ENCODE assay signal across 14 cellular contexts in genomic region chr3:59573911-59574310, GRCh38.
DNase-seq lines count a peak whose midpoint lies in the region; ATAC-seq and TF ChIP-seq lines count a peak whose summit lies in the region.
"Had no signal": no experiment of that assay in that cellular context is flagged by ENCODE, and none has a peak within 500 bp of the region (broad histone marks: within the 10 kb centered on the region; RNA-seq: fewer than 3 reads in every experiment).

No MANE protein-coding gene starts in this region.

- no peaks in the 10 kb centered on the region for H3K9me3 ChIP-seq in right atrium auricular region
- no peaks in the 10 kb centered on the region for H3K9me3 ChIP-seq in left lung
- H3K9me3 ChIP-seq: thoracic aorta had no signal

- CTCF ChIA-PET in HEK293T (lab: Yijun Ruan, JAX), result no interaction called here

- H3K4me3 ChIP-seq in right atrium auricular region (no peak overlapping the region), left lung (no peak overlapping the region)
- H3K4me3 ChIP-seq: thoracic aorta had no signal

- H3K4me1 Mint-ChIP-seq in central memory CD8-positive, alpha-beta T cell, result no peaks in the 10 kb centered on the region
- H3K4me1 Mint-ChIP-seq: memory B cell had no signal

- TF ChIP-seq CTCF in right atrium auricular region (IDR thresholded peaks at IDR 0.05) (no peak), left lung (IDR thresholded peaks at IDR 0.05) (no peak)

- no peaks in the 10 kb centered on the region for H3K36me3 Mint-ChIP-seq in central memory CD8-positive, alpha-beta T cell (ENCODE audit: insufficient read depth)
- H3K36me3 Mint-ChIP-seq: memory B cell had no signal

- H3K27ac ChIP-seq in right atrium auricular region (no peak overlapping the region), left lung (no peak overlapping the region)
- H3K27ac ChIP-seq: thoracic aorta had no signal

- H3K27me3 Mint-ChIP-seq in central memory CD8-positive, alpha-beta T cell, result no peaks in the 10 kb centered on the region

- no peaks in the 10 kb centered on the region for H3K9me3 Mint-ChIP-seq in central memory CD8-positive, alpha-beta T cell
- H3K9me3 Mint-ChIP-seq: memory B cell had no signal

- DNase-seq in Right ventricle myocardium superior, result peak; percentile 44
- DNase-seq in right atrium auricular region (ENCODE audit: low spot score), result no peak
- DNase-seq in central memory CD8-positive, alpha-beta T cell (ENCODE audit: low spot score in 2 of 2), result no peak
- no peak for DNase-seq in left lung
- no peak for DNase-seq in HEK293T (ENCODE audit: extremely low spot score)
- DNase-seq in NCI-H526 (lab: John Stamatoyannopoulos, UW), result no peak
- DNase-seq in activated gamma-delta T cell (lab: John Stamatoyannopoulos, UW), result no peak
- DNase-seq: ACHN; effector CD8-positive, alpha-beta T cell; NCI-H187 treated with DMSO at 0.1 percent for 48 hours; stimulated activated CD4-positive, alpha-beta T cell treated with anti-CD3 and anti-CD28 coated beads, Interleukin-2, amount 100 ng/mL, for 24 hours had no signal

- H3K4me1 ChIP-seq in right atrium auricular region, result peaks cover 0 to 6% of the 10 kb centered on the region in 2 donors
- no peaks in the 10 kb centered on the region for H3K4me1 ChIP-seq in left lung

- POLR2A ChIA-PET in HEK293T (lab: Yijun Ruan, JAX), result no interaction called here

- ATAC-seq in Right ventricle myocardium superior (ENCODE audit: poor library complexity) (peak; percentile 79), left lung (peak; percentile 48), GM21619 (IDR thresholded peaks at IDR 0.05; ENCODE audit: unreplicated experiment) (no peak)
- no peak for ATAC-seq in central memory CD8-positive, alpha-beta T cell (replicated peaks; ENCODE audit: extremely low read depth, poor library complexity, severe bottlenecking)

- H3K27me3 ChIP-seq in right atrium auricular region (no peaks in the 10 kb centered on the region), left lung (no peaks in the 10 kb centered on the region)

- intact Hi-C loops in Right ventricle myocardium superior (cut with DNase I), result loop anchor here (2.0 kb wide), 1 partner anchor 283 kb away; no protein-coding TSS in a partner anchor
- intact Hi-C loops in left lung (cut with DNase I), result no loop called here

- no peaks in the 10 kb centered on the region for H3K36me3 ChIP-seq in right atrium auricular region
- H3K36me3 ChIP-seq in left lung, result no peaks in the 10 kb centered on the region
- H3K36me3 ChIP-seq: thoracic aorta had no signal

- no peak overlapping the region for H3K4me3 Mint-ChIP-seq in central memory CD8-positive, alpha-beta T cell
- H3K4me3 Mint-ChIP-seq: memory B cell had no signal

- H3K27ac Mint-ChIP-seq in central memory CD8-positive, alpha-beta T cell (ENCODE audit: low read depth), result peak overlapping the region; percentile 2
- H3K27ac Mint-ChIP-seq: memory B cell had no signal

TF ChIP-seq in HEK293T, 16 proteins besides CTCF, POLR2A, EP300 and RAD21:
- TF ChIP-seq L3MBTL2 (conservative IDR thresholded peaks at IDR 0.05), result no peak
- no peak for TF ChIP-seq ELF4 (IDR thresholded peaks at IDR 0.05)
- no peak for TF ChIP-seq SUZ12 (IDR thresholded peaks at IDR 0.05)
- TF ChIP-seq FOXA1 (IDR thresholded peaks at IDR 0.05), result no peak
- no peak for TF ChIP-seq PKNOX1 (IDR thresholded peaks at IDR 0.05)
- TF ChIP-seq FOXK2 (IDR thresholded peaks at IDR 0.05), result no peak
- no peak for TF ChIP-seq SP1 (IDR thresholded peaks at IDR 0.05)

Comparison
In these comparisons a context has a peak if more than half of its experiments do, and no peak if none do; other contexts are left out.
1. ATAC-seq: peak in Right ventricle myocardium superior (single experiment) and left lung (single experiment); none in central memory CD8-positive, alpha-beta T cell (single experiment) and GM21619 (single experiment).